ENCODE assay signal across 8 cellular contexts in genomic region chr2:42810971-42811865, GRCh38. TPM values are rescaled to one million over a fixed set of nuclear protein-coding genes. Genes with fewer than 3 reads are reported as not detected.
A peak's percentile ranks its signal among the peaks of the same experiment; 100 is the strongest.
DNase-seq lines count a peak whose midpoint lies in the region; ATAC-seq and TF ChIP-seq lines count a peak whose summit lies in the region.

No MANE protein-coding gene starts in this region.

- H2BK120ac ChIP-seq in neuronal stem cell (ENCODE audit: low read depth, low read length): peak overlapping the region; percentile 100

- peak overlapping the region; percentile 31 for H4K8ac ChIP-seq in neuronal stem cell (ENCODE audit: low read depth, low read length)

- no peak for TF ChIP-seq POLR2A in transverse colon (IDR thresholded peaks at IDR 0.05)

- in situ Hi-C loops in transverse colon (cut with MboI; ENCODE audit: low pct_ligation_motif_present in 1 of 4, low pct_unique_long_range_greater_than_20kb in 1 of 4, low sequenced_read_pairs in 3 of 4): no loop called here

- H3K14ac ChIP-seq in neuronal stem cell (ENCODE audit: low read length): peak overlapping the region; percentile 91

- no peak for TF ChIP-seq EP300 in transverse colon (IDR thresholded peaks at IDR 0.05; ENCODE audit: low read depth)

- peak overlapping the region; percentile 36 for H3K23ac ChIP-seq in neuronal stem cell (ENCODE audit: low read depth, low read length, poor library complexity)

- peak; percentile 13 for ATAC-seq in HG02870 (IDR thresholded peaks at IDR 0.05; ENCODE audit: unreplicated experiment)

- peak overlapping the region; percentile 35 for H2AK5ac ChIP-seq in neuronal stem cell (ENCODE audit: low read depth, low read length)

- H3K27ac Mint-ChIP-seq in activated naive CD4-positive, alpha-beta T cell treated with anti-CD3 and anti-CD28 coated beads for 36 hours: peak overlapping the region; percentile 93

- H3K9me3 ChIP-seq in neuronal stem cell (replicated peaks in 1 of 2; ENCODE audit: control insufficient read depth in 2 of 2, insufficient read depth in 1 of 2, low read depth in 1 of 2, low read length in 2 of 2) (peaks cover 2 to 4% of the 10 kb centered on the region in 2 donors), transverse colon (no peaks in the 10 kb centered on the region)

- peak overlapping the region; percentile 99 for H2BK15ac ChIP-seq in neuronal stem cell (ENCODE audit: low read length)

- H3K4me3 ChIP-seq in neuronal stem cell (ENCODE audit: low read length in 2 of 2) (peak overlapping the region; percentile 59 to 92), transverse colon (peak overlapping the region; percentile 30 to 64 (median 58))

- no peak overlapping the region for H2BK12ac ChIP-seq in neuronal stem cell (ENCODE audit: low read length)

- peak in 1 of 5 experiments; percentile 9 for TF ChIP-seq CTCF in transverse colon (IDR thresholded peaks at IDR 0.05)

- WGBS in neuronal stem cell (ENCODE audit: extremely low coverage in 2 of 2, insufficient read length in 2 of 2, insufficient replicate concordance in 1 of 2), 2 donors: no CpG with 5 or more reads among the region's 51 CpGs
- 36% methylated on average over 51 of the region's 51 CpGs; no CpG with 5 or more reads in 1 of the 2 donors for WGBS in transverse colon (ENCODE audit: low coverage in 1 of 2), 2 donors

- H3K4me1 ChIP-seq in neuronal stem cell (ENCODE audit: control insufficient read depth in 2 of 2, insufficient read depth in 1 of 2, low read depth in 1 of 2, low read length in 2 of 2) (peaks cover 0 to 8% of the 10 kb centered on the region in 2 donors), transverse colon (peaks cover 4 to 12% (median 6%) of the 10 kb centered on the region in 4 donors)

- CTCF ChIA-PET in activated naive CD4-positive, alpha-beta T cell treated with anti-CD3 and anti-CD28 coated beads for 36 hours (lab: Charles Lee): interaction anchor here (0.7 to 4.9 kb wide), 7 partner anchors 15 to 418 kb away, joined by 3 to 32 read pairs (median 3); no protein-coding TSS in a partner anchor

- no peaks in the 10 kb centered on the region for H3K79me1 ChIP-seq in neuronal stem cell (ENCODE audit: low read depth, low read length)

- H2BK5ac ChIP-seq in neuronal stem cell (ENCODE audit: low read length): peak overlapping the region; percentile 97

- H3K4me1 Mint-ChIP-seq in activated naive CD4-positive, alpha-beta T cell treated with anti-CD3 and anti-CD28 coated beads for 36 hours (ENCODE audit: low read depth): peaks cover 11% of the 10 kb centered on the region

- no peak overlapping the region for H3K4ac ChIP-seq in neuronal stem cell (ENCODE audit: low read length)

- no peaks in the 10 kb centered on the region for H3K27me3 Mint-ChIP-seq in activated naive CD4-positive, alpha-beta T cell treated with anti-CD3 and anti-CD28 coated beads for 36 hours (ENCODE audit: low read depth)

- H3K4me3 Mint-ChIP-seq in activated naive CD4-positive, alpha-beta T cell treated with anti-CD3 and anti-CD28 coated beads for 36 hours: peak overlapping the region; percentile 88

- peak overlapping the region; percentile 67 for H4K91ac ChIP-seq in neuronal stem cell (ENCODE audit: low read depth, low read length, poor library complexity)

- H3K36me3 ChIP-seq in neuronal stem cell (replicated peaks in 1 of 2; ENCODE audit: control insufficient read depth in 2 of 2, insufficient read depth in 2 of 2, low read length in 2 of 2) (no peaks in the 10 kb centered on the region), transverse colon (no peaks in the 10 kb centered on the region)

- DNase-seq in activated T-cell treated with anti-CD3 and anti-CD28 coated beads for 1 hour (ENCODE audit: low read depth) (peak; percentile 35), NCI-H748 (lab: John Stamatoyannopoulos, UW; ENCODE audit: unreplicated experiment) (peak; percentile 78), germinal center (ENCODE audit: low spot score) (peak; percentile 74), neuronal stem cell (ENCODE audit: low spot score) (peak; percentile 56), transverse colon (peak; percentile 45)
- no peak for DNase-seq in activated T-cell treated with anti-CD3 and anti-CD28 coated beads, Interleukin-2, amount 50 U/mL, for 1 hour
- DNase-seq in activated naive CD4-positive, alpha-beta T cell treated with anti-CD3 and anti-CD28 coated beads for 36 hours: peak; percentile 56

- intact Hi-C loops in activated naive CD4-positive, alpha-beta T cell treated with anti-CD3 and anti-CD28 coated beads for 36 hours (cut with micrococcal nuclease): loop anchor here (1.0 to 10.0 kb wide), 10 partner anchors 18 to 1357 kb away; partner anchors contain the start of genes COX7A2L, PPM1B, THADA and ZFP36L2
- intact Hi-C loops in transverse colon (cut with DNase I; ENCODE audit: low total_unique reads): no loop called here

- peak overlapping the region; percentile 96 for H3K4me2 ChIP-seq in neuronal stem cell (ENCODE audit: insufficient read depth, low read length, poor library complexity, severe bottlenecking)

- H3K27me3 ChIP-seq in neuronal stem cell (ENCODE audit: control insufficient read depth in 3 of 3, insufficient read depth in 3 of 3, low read depth in 1 of 3, low read length in 3 of 3): no peaks in the 10 kb centered on the region
- H3K27me3 ChIP-seq in transverse colon: no peaks in the 10 kb centered on the region

- peak overlapping the region; percentile 93 for H3K9ac ChIP-seq in neuronal stem cell (ENCODE audit: low read depth, low read length, poor library complexity)

- H3K9me3 Mint-ChIP-seq in activated naive CD4-positive, alpha-beta T cell treated with anti-CD3 and anti-CD28 coated beads for 36 hours: no peaks in the 10 kb centered on the region

- H3K36me3 Mint-ChIP-seq in activated naive CD4-positive, alpha-beta T cell treated with anti-CD3 and anti-CD28 coated beads for 36 hours (ENCODE audit: low read depth): peaks cover 5% of the 10 kb centered on the region

- H3K27ac ChIP-seq in neuronal stem cell (replicated peaks; ENCODE audit: low read length) (peak overlapping the region; percentile 89), transverse colon (peak overlapping the region; percentile 97 to 100 (median 98))

- peak overlapping the region; percentile 97 for H3K18ac ChIP-seq in neuronal stem cell (ENCODE audit: low read length)

- peak overlapping the region; percentile 93 for H2AFZ ChIP-seq in neuronal stem cell (ENCODE audit: low read length)

RNA-seq across cellular contexts. Expression of gene HAAO, which starts 18.8 kb away (rescaled TPM):
- under 1 TPM; 0.41 to 0.52 TPM for total RNA-seq in activated naive CD4-positive, alpha-beta T cell treated with anti-CD3 and anti-CD28 coated beads for 36 hours
- polyA plus RNA-seq in neuronal stem cell (2013, experiment 1 of 2): 2.1 TPM
- polyA plus RNA-seq in neuronal stem cell (2013, experiment 2 of 2): 2.5 TPM
- 10 to 100 TPM in 1 of 4 donors, 1 to 10 TPM in 2, not detected in 1; 1.9 to 29.4 (median 4.0) TPM for total RNA-seq in transverse colon

RNA-seq across cellular contexts. Expression of gene OXER1, which starts 47.3 kb away (rescaled TPM):
- total RNA-seq in activated naive CD4-positive, alpha-beta T cell treated with anti-CD3 and anti-CD28 coated beads for 36 hours: under 1 TPM in 1 of 2 experiments, not detected in 1; 0.14 TPM
- polyA plus RNA-seq in neuronal stem cell (2013, experiment 1 of 2): 1.2 TPM
- 0.97 TPM for polyA plus RNA-seq in neuronal stem cell (2013, experiment 2 of 2)
- 1 to 10 TPM in 2 of 4 donors, under 1 TPM in 1, not detected in 1; 0.48 to 6.4 (median 4.9) TPM for total RNA-seq in transverse colon
